1 cellular context compared by ENCODE assay signal in the genomic region with DNA sequence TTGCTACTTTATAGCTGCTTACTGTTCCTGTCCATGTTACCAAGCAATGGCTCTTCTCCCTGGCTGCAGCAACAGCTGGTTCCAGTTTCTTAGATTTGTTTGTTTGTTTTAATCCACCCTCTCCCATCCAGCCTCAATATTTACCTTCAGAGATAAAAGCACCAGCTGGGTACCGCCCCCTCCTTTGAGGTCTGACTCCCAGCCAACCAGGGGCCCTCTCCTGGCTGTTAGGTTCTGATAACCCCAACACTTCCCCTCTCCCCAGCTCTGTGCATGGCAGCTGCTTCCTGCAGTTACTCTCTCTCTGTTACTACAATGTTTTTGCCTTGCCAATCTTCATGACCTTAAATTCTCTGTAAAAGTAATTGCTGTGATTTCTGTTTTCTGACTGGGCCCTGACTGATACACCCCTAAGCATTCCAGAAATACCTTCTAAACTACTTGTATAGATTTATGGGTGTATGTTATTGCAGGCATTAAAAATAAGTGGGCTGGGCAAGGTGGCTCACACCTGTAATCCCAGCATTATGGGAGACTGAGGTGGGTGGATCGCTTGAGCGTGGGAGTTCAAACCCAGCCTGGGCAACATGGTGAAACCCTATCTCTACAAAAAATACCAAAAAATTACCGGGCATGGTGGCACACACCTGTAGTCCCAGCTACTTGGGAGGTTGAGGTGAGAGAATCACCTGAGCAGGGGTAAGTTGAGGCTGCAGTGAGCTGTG.
A peak's percentile ranks its signal among the peaks of the same experiment; 100 is the strongest.
TF ChIP-seq lines count a peak whose summit lies in the region.

No MANE protein-coding gene starts in this region.

TF ChIP-seq in K562, 482 proteins besides CTCF, POLR2A, EP300 and RAD21 (continued from another document and continues in another):
- TF ChIP-seq, protein P1, sequence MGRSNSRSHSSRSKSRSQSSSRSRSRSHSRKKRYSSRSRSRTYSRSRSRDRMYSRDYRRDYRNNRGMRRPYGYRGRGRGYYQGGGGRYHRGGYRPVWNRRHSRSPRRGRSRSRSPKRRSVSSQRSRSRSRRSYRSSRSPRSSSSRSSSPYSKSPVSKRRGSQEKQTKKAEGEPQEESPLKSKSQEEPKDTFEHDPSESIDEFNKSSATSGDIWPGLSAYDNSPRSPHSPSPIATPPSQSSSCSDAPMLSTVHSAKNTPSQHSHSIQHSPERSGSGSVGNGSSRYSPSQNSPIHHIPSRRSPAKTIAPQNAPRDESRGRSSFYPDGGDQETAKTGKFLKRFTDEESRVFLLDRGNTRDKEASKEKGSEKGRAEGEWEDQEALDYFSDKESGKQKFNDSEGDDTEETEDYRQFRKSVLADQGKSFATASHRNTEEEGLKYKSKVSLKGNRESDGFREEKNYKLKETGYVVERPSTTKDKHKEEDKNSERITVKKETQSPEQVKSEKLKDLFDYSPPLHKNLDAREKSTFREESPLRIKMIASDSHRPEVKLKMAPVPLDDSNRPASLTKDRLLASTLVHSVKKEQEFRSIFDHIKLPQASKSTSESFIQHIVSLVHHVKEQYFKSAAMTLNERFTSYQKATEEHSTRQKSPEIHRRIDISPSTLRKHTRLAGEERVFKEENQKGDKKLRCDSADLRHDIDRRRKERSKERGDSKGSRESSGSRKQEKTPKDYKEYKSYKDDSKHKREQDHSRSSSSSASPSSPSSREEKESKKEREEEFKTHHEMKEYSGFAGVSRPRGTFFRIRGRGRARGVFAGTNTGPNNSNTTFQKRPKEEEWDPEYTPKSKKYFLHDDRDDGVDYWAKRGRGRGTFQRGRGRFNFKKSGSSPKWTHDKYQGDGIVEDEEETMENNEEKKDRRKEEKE (IDR thresholded peaks at IDR 0.05; ENCODE audit: borderline replicate concordance in 1 of 2, control insufficient read depth in 1 of 2, low read depth in 2 of 2, low read length in 1 of 2), result no peak
- TF ChIP-seq, protein P2, sequence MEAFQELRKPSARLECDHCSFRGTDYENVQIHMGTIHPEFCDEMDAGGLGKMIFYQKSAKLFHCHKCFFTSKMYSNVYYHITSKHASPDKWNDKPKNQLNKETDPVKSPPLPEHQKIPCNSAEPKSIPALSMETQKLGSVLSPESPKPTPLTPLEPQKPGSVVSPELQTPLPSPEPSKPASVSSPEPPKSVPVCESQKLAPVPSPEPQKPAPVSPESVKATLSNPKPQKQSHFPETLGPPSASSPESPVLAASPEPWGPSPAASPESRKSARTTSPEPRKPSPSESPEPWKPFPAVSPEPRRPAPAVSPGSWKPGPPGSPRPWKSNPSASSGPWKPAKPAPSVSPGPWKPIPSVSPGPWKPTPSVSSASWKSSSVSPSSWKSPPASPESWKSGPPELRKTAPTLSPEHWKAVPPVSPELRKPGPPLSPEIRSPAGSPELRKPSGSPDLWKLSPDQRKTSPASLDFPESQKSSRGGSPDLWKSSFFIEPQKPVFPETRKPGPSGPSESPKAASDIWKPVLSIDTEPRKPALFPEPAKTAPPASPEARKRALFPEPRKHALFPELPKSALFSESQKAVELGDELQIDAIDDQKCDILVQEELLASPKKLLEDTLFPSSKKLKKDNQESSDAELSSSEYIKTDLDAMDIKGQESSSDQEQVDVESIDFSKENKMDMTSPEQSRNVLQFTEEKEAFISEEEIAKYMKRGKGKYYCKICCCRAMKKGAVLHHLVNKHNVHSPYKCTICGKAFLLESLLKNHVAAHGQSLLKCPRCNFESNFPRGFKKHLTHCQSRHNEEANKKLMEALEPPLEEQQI (IDR thresholded peaks at IDR 0.05), result no peak
- TF ChIP-seq MEIS2 (IDR thresholded peaks at IDR 0.05; ENCODE audit: partially characterized antibody) (peak; percentile 37), PTBP1 (IDR thresholded peaks at IDR 0.05; ENCODE audit: low read depth, low read length) (no peak), IRF2 (CRISPR knock-in tag; IDR thresholded peaks at IDR 0.05) (no peak), ZC3H11A (IDR thresholded peaks at IDR 0.05; ENCODE audit: low read depth, low read length) (no peak), SUPT5H (IDR thresholded peaks at IDR 0.05) (no peak), HEY1 (CRISPR knock-in tag; IDR thresholded peaks at IDR 0.05; ENCODE audit: borderline replicate concordance) (no peak), YY1 (IDR thresholded peaks at IDR 0.05; ENCODE audit: borderline replicate concordance in 1 of 3, control insufficient read depth in 1 of 3, extremely low read depth in 1 of 3, insufficient read depth in 3 of 3, insufficient read length in 1 of 3, insufficient replicate concordance in 2 of 3, low read depth in 1 of 3, low read length in 2 of 3) (no peak), HMG20A (CRISPR knock-in tag; conservative IDR thresholded peaks at IDR 0.05) (no peak), VEZF1 (CRISPR knock-in tag; IDR thresholded peaks at IDR 0.05) (peak; percentile 68), GABPA (tag; conservative IDR thresholded peaks at IDR 0.05; ENCODE audit: low read depth) (no peak), C11orf30 (IDR thresholded peaks at IDR 0.05; ENCODE audit: low read depth) (no peak), FOXJ3 (CRISPR knock-in tag; IDR thresholded peaks at IDR 0.05) (no peak), EP400 (IDR thresholded peaks at IDR 0.05) (no peak), ZNF655 (CRISPR knock-in tag; IDR thresholded peaks at IDR 0.05) (no peak), RBM22 (IDR thresholded peaks at IDR 0.05; ENCODE audit: low read depth, low read length, poor library complexity, severe bottlenecking) (no peak), MTA1 (IDR thresholded peaks at IDR 0.05; ENCODE audit: borderline replicate concordance) (no peak), PHB (CRISPR knock-in tag; IDR thresholded peaks at IDR 0.05) (no peak), CREBBP (IDR thresholded peaks at IDR 0.05; ENCODE audit: low read depth, low read length) (no peak), ZFX (CRISPR knock-in tag; IDR thresholded peaks at IDR 0.05) (no peak), ZNF695 (CRISPR knock-in tag; IDR thresholded peaks at IDR 0.05) (no peak), ZNF232 (CRISPR knock-in tag; IDR thresholded peaks at IDR 0.05) (no peak)
- TF ChIP-seq, protein P3, sequence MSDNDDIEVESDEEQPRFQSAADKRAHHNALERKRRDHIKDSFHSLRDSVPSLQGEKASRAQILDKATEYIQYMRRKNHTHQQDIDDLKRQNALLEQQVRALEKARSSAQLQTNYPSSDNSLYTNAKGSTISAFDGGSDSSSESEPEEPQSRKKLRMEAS (CRISPR knock-in tag; IDR thresholded peaks at IDR 0.05), result no peak
- TF ChIP-seq, protein P4, sequence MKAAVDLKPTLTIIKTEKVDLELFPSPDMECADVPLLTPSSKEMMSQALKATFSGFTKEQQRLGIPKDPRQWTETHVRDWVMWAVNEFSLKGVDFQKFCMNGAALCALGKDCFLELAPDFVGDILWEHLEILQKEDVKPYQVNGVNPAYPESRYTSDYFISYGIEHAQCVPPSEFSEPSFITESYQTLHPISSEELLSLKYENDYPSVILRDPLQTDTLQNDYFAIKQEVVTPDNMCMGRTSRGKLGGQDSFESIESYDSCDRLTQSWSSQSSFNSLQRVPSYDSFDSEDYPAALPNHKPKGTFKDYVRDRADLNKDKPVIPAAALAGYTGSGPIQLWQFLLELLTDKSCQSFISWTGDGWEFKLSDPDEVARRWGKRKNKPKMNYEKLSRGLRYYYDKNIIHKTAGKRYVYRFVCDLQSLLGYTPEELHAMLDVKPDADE (conservative IDR thresholded peaks at IDR 0.05; ENCODE audit: control insufficient read depth, low read depth, low read length), result no peak
- TF ChIP-seq, protein P5, sequence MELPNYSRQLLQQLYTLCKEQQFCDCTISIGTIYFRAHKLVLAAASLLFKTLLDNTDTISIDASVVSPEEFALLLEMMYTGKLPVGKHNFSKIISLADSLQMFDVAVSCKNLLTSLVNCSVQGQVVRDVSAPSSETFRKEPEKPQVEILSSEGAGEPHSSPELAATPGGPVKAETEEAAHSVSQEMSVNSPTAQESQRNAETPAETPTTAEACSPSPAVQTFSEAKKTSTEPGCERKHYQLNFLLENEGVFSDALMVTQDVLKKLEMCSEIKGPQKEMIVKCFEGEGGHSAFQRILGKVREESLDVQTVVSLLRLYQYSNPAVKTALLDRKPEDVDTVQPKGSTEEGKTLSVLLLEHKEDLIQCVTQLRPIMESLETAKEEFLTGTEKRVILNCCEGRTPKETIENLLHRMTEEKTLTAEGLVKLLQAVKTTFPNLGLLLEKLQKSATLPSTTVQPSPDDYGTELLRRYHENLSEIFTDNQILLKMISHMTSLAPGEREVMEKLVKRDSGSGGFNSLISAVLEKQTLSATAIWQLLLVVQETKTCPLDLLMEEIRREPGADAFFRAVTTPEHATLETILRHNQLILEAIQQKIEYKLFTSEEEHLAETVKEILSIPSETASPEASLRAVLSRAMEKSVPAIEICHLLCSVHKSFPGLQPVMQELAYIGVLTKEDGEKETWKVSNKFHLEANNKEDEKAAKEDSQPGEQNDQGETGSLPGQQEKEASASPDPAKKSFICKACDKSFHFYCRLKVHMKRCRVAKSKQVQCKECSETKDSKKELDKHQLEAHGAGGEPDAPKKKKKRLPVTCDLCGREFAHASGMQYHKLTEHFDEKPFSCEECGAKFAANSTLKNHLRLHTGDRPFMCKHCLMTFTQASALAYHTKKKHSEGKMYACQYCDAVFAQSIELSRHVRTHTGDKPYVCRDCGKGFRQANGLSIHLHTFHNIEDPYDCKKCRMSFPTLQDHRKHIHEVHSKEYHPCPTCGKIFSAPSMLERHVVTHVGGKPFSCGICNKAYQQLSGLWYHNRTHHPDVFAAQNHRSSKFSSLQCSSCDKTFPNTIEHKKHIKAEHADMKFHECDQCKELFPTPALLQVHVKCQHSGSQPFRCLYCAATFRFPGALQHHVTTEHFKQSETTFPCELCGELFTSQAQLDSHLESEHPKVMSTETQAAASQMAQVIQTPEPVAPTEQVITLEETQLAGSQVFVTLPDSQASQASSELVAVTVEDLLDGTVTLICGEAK (IDR thresholded peaks at IDR 0.05), result no peak
- TF ChIP-seq, protein P5 (CRISPR knock-in tag; IDR thresholded peaks at IDR 0.05), result no peak
- TF ChIP-seq, protein P6, sequence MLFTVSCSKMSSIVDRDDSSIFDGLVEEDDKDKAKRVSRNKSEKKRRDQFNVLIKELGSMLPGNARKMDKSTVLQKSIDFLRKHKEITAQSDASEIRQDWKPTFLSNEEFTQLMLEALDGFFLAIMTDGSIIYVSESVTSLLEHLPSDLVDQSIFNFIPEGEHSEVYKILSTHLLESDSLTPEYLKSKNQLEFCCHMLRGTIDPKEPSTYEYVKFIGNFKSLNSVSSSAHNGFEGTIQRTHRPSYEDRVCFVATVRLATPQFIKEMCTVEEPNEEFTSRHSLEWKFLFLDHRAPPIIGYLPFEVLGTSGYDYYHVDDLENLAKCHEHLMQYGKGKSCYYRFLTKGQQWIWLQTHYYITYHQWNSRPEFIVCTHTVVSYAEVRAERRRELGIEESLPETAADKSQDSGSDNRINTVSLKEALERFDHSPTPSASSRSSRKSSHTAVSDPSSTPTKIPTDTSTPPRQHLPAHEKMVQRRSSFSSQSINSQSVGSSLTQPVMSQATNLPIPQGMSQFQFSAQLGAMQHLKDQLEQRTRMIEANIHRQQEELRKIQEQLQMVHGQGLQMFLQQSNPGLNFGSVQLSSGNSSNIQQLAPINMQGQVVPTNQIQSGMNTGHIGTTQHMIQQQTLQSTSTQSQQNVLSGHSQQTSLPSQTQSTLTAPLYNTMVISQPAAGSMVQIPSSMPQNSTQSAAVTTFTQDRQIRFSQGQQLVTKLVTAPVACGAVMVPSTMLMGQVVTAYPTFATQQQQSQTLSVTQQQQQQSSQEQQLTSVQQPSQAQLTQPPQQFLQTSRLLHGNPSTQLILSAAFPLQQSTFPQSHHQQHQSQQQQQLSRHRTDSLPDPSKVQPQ (CRISPR knock-in tag; IDR thresholded peaks at IDR 0.05; ENCODE audit: borderline replicate concordance), result no peak
- TF ChIP-seq, protein P7, sequence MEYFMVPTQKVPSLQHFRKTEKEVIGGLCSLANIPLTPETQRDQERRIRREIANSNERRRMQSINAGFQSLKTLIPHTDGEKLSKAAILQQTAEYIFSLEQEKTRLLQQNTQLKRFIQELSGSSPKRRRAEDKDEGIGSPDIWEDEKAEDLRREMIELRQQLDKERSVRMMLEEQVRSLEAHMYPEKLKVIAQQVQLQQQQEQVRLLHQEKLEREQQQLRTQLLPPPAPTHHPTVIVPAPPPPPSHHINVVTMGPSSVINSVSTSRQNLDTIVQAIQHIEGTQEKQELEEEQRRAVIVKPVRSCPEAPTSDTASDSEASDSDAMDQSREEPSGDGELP (CRISPR knock-in tag; IDR thresholded peaks at IDR 0.05; ENCODE audit: borderline replicate concordance), result peak; percentile 84
